20 cellular contexts compared by ENCODE assay signal in the genomic region with DNA sequence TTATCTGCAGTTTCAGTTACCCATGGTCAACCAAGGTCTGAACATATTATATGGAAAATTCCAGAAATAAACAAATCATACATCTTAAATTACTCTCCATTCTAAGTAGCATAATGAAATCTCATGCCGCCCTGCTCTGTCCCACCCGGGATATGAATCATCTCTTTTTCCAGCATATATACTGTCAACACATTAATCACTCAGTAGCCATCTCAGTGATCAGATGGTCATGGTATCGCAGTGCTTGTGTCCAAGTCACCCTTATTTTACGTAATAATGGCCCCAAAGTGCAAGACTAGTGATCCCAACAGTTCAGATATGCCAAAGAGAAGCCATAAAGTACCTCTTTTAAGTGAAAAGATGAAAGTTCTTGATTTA. TPM values are rescaled to one million over a fixed set of nuclear protein-coding genes. Genes with fewer than 3 reads are reported as not detected.
DNase-seq lines count a peak whose midpoint lies in the region; ATAC-seq and TF ChIP-seq lines count a peak whose summit lies in the region.
"Had no signal": no experiment of that assay in that cellular context is flagged by ENCODE, and none has a peak within 500 bp of the region (broad histone marks: within the 10 kb centered on the region; RNA-seq: fewer than 3 reads in every experiment).

No MANE protein-coding gene starts in this region.

- peak overlapping the region; percentile 29 for H3K27ac ChIP-seq in osteoblast (ENCODE audit: low read depth, low read length)
- H3K27ac ChIP-seq: sigmoid colon had no signal

- H2AFZ ChIP-seq in osteoblast (ENCODE audit: low read length), result peak overlapping the region; percentile 6

- H4K20me1 ChIP-seq in osteoblast (ENCODE audit: insufficient read depth, low read length), result no peaks in the 10 kb centered on the region

- no peaks in the 10 kb centered on the region for H3K9me3 Mint-ChIP-seq in CD14-positive monocyte
- H3K9me3 Mint-ChIP-seq: activated CD4-positive, alpha-beta T cell treated with anti-CD3 and anti-CD28 coated beads, Interleukin-2, amount 10 ng/mL, durations not matched to agents 24 days and 14 days; H9 had no signal

- H3K4me3 Mint-ChIP-seq in CD14-positive monocyte, result no peak overlapping the region
- H3K4me3 Mint-ChIP-seq: activated CD4-positive, alpha-beta T cell treated with anti-CD3 and anti-CD28 coated beads, Interleukin-2, amount 10 ng/mL, durations not matched to agents 24 days and 14 days; H9 had no signal

- H3K36me3 Mint-ChIP-seq in CD14-positive monocyte, result no peaks in the 10 kb centered on the region

- peaks cover 0 to 2% (median 0%) of the 10 kb centered on the region in 3 donors for H3K27me3 Mint-ChIP-seq in CD14-positive monocyte (ENCODE audit: low read depth in 3 of 3)

- no peak overlapping the region for H3K4me3 ChIP-seq in choroid plexus epithelial cell (ENCODE audit: low read depth, low read length)
- no peak overlapping the region for H3K4me3 ChIP-seq in osteoblast (ENCODE audit: insufficient read depth, low read length)
- H3K4me3 ChIP-seq: sigmoid colon had no signal

- H3K27me3 ChIP-seq in osteoblast (ENCODE audit: insufficient read depth, low read length), result no peaks in the 10 kb centered on the region
- H3K27me3 ChIP-seq: sigmoid colon had no signal

- H3K27ac Mint-ChIP-seq in CD14-positive monocyte, result no peak overlapping the region
- H3K27ac Mint-ChIP-seq: activated CD4-positive, alpha-beta T cell treated with anti-CD3 and anti-CD28 coated beads, Interleukin-2, amount 10 ng/mL, durations not matched to agents 24 days and 14 days; H9 had no signal

- H3K4me1 Mint-ChIP-seq in CD14-positive monocyte, result no peaks in the 10 kb centered on the region
- H3K4me1 Mint-ChIP-seq: activated CD4-positive, alpha-beta T cell treated with anti-CD3 and anti-CD28 coated beads, Interleukin-2, amount 10 ng/mL, durations not matched to agents 24 days and 14 days had no signal

- intact Hi-C loops in CD14-positive monocyte (cut with micrococcal nuclease), result no loop called here

- peaks cover 21% of the 10 kb centered on the region for H3K4me1 ChIP-seq in osteoblast (ENCODE audit: insufficient read depth, low read length)

- ATAC-seq in HG03097 (IDR thresholded peaks at IDR 0.05; ENCODE audit: low FRiP score, unreplicated experiment) (no peak), GM18909 (IDR thresholded peaks at IDR 0.05; ENCODE audit: poor library complexity, unreplicated experiment) (no peak)

- TF ChIP-seq CTCF in choroid plexus epithelial cell (conservative IDR thresholded peaks at IDR 0.05; ENCODE audit: low read depth, low read length), result no peak
- TF ChIP-seq CTCF in osteoblast (IDR thresholded peaks at IDR 0.05; ENCODE audit: extremely low read depth, low read depth, low read length), result no peak
- no peak for TF ChIP-seq CTCF in CD14-positive monocyte (IDR thresholded peaks at IDR 0.05)

- H3K36me3 ChIP-seq in osteoblast (ENCODE audit: insufficient read depth, low read length), result no peaks in the 10 kb centered on the region
- H3K36me3 ChIP-seq: sigmoid colon had no signal

- H3K79me2 ChIP-seq in osteoblast (ENCODE audit: insufficient read depth, low read length), result no peaks in the 10 kb centered on the region

- no peaks in the 10 kb centered on the region for H3K9me3 ChIP-seq in osteoblast (ENCODE audit: low read depth, low read length)
- H3K9me3 ChIP-seq: sigmoid colon had no signal

- H3K4me2 ChIP-seq in osteoblast (ENCODE audit: insufficient read depth, low read length), result peak overlapping the region; percentile 46

- DNase-seq in HCEC 1CT, result peak; percentile 81
- peak; percentile 37 for DNase-seq in RKO (ENCODE audit: low spot score)
- DNase-seq in choroid plexus epithelial cell (ENCODE audit: low read depth), result peak; percentile 58
- peak; percentile 17 for DNase-seq in osteoblast (ENCODE audit: insufficient read length, low spot score, missing footprints)
- DNase-seq in epidermal melanocyte (ENCODE audit: insufficient read length, low spot score), result no peak
- DNase-seq in CD14-positive monocyte (ENCODE audit: low spot score), result no peak
- DNase-seq: activated CD4-positive, alpha-beta T cell treated with anti-CD3 and anti-CD28 coated beads, Interleukin-2, amount 10 ng/mL, durations not matched to agents 24 days and 14 days; activated CD8-positive, alpha-beta memory T cell treated with anti-CD3 and anti-CD28 coated beads, Interleukin-2, amount 50 U/mL, for 4 hours; activated gamma-delta T cell; amygdala; cerebellar nuclear complex; H9; KBM-7; left ventricle myocardium superior; NCI-H1092; NCI-H2107; sigmoid colon; stimulated activated CD4-positive, alpha-beta T cell treated with anti-CD3 and anti-CD28 coated beads, Interleukin-2, amount 100 ng/mL, for 24 hours had no signal

RNA-seq across cellular contexts. Expression of a gene that starts 43.8 kb away (rescaled TPM):
- 5.4 and 5.9 TPM in 2 replicates for total RNA-seq in osteoblast
- polyA plus RNA-seq in CD14-positive monocyte, result not detected

Comparison
In these comparisons a context has a peak if more than half of its experiments do, and no peak if none do; other contexts are left out.
1. DNase-seq: peak in HCEC 1CT (single experiment), RKO (single experiment), choroid plexus epithelial cell (single experiment) and osteoblast (single experiment); none in epidermal melanocyte (single experiment) and CD14-positive monocyte (single experiment).